28 cellular contexts compared by ENCODE assay signal in the genomic region with DNA sequence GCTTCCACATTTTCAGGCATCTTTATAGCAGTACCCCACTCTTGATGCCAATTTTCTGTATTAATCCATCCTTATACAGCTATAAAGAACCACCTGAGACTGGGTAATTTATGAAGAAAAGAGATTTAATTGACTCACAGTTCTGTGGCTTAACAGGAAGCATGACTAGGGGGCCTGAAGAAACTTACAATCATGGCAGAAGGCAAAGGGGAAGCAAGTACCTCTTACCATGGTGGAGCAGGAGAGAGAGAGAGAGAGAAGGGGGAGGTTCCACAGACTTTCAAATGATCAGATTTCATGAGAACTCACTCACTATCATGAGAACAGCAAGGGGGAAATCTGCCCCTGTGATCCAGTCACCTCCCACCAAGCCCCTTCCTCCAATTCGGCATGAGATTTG.
A peak's percentile ranks its signal among the peaks of the same experiment; 100 is the strongest.
DNase-seq lines count a peak whose midpoint lies in the region; ATAC-seq and TF ChIP-seq lines count a peak whose summit lies in the region.
"Had no signal": no experiment of that assay in that cellular context is flagged by ENCODE, and none has a peak within 500 bp of the region (broad histone marks: within the 10 kb centered on the region; RNA-seq: fewer than 3 reads in every experiment).

No MANE protein-coding gene starts in this region.

- H2AFZ ChIP-seq in hepatocyte = no peak overlapping the region
- H2AFZ ChIP-seq: GM23338, neural progenitor cell had no signal

- ATAC-seq in stimulated activated naive B cell treated with anti-CD40 and anti-IgM and Interleukin-4, amounts not matched to agents 10 μg/mL and 1 μg/mL and 100 μg/mL, for 72 hours (replicated peaks) = peak; percentile 71 to 77
- ATAC-seq in GM19467 (IDR thresholded peaks at IDR 0.05; ENCODE audit: unreplicated experiment) (no peak), WTC11 (no peak)
- ATAC-seq: GM23338 had no signal

- peaks cover 1% of the 10 kb centered on the region for H3K36me3 Mint-ChIP-seq in activated naive CD4-positive, alpha-beta T cell treated with anti-CD3 and anti-CD28 coated beads, Interleukin-2, amount 50 U/mL, for 24 hours
- peaks cover 2 to 3% of the 10 kb centered on the region in 2 donors for H3K36me3 Mint-ChIP-seq in stimulated activated naive B cell treated with anti-CD40 and anti-IgM and Interleukin-4, amounts not matched to agents 10 μg/mL and 1 μg/mL and 100 μg/mL, for 72 hours
- H3K36me3 Mint-ChIP-seq in WTC11 = peaks cover 27% of the 10 kb centered on the region
- H3K36me3 Mint-ChIP-seq: activated naive CD4-positive, alpha-beta T cell treated with anti-CD3 and anti-CD28 coated beads, Interleukin-2, amount 10 ng/mL, durations not matched to agents 7 days and 5 days; CD4-positive, alpha-beta memory T cell had no signal

- H3K4me1 ChIP-seq in hepatocyte (ENCODE audit: insufficient read depth) = no peaks in the 10 kb centered on the region
- H3K4me1 ChIP-seq: neural progenitor cell, prostate gland had no signal

- no peak overlapping the region for H3K4me3 ChIP-seq in hepatocyte
- H3K4me3 ChIP-seq: GM23338, neural progenitor cell, prostate gland, thoracic aorta had no signal

- POLR2A ChIA-PET in WTC11 (lab: Charles Lee) = no interaction called here

- no peak overlapping the region for H3K4me3 Mint-ChIP-seq in activated naive CD4-positive, alpha-beta T cell treated with anti-CD3 and anti-CD28 coated beads, Interleukin-2, amount 50 U/mL, for 24 hours
- H3K4me3 Mint-ChIP-seq in stimulated activated naive B cell treated with anti-CD40 and anti-IgM and Interleukin-4, amounts not matched to agents 10 μg/mL and 1 μg/mL and 100 μg/mL, for 72 hours = no peak overlapping the region
- H3K4me3 Mint-ChIP-seq in WTC11 = no peak overlapping the region
- H3K4me3 Mint-ChIP-seq: activated naive CD4-positive, alpha-beta T cell treated with anti-CD3 and anti-CD28 coated beads, Interleukin-2, amount 10 ng/mL, durations not matched to agents 7 days and 5 days; CD4-positive, alpha-beta memory T cell; GM23338; neural progenitor cell had no signal

- no peaks in the 10 kb centered on the region for H3K9me3 ChIP-seq in hepatocyte (ENCODE audit: low read depth)
- H3K9me3 ChIP-seq: prostate gland, thoracic aorta had no signal

- 67% methylated on average over 1 of the region's 1 CpG for WGBS in hepatocyte (ENCODE audit: low lambda C conversion rate, missing lambda C conversion rate)

- no peaks in the 10 kb centered on the region for H3K79me2 ChIP-seq in hepatocyte

- no peaks in the 10 kb centered on the region for H3K9me2 ChIP-seq in hepatocyte (replicated peaks; ENCODE audit: insufficient read depth)

- no peak overlapping the region for H3K4me2 ChIP-seq in hepatocyte
- H3K4me2 ChIP-seq: GM23338, neural progenitor cell had no signal

- H3K36me3 ChIP-seq in hepatocyte (replicated peaks; ENCODE audit: insufficient read depth, low read depth) = no peaks in the 10 kb centered on the region
- H3K36me3 ChIP-seq: neural progenitor cell, prostate gland, thoracic aorta had no signal

- TF ChIP-seq CTCF in hepatocyte (IDR thresholded peaks at IDR 0.05; ENCODE audit: poor library complexity) = no peak
- no peak for TF ChIP-seq CTCF in WTC11 (IDR thresholded peaks at IDR 0.05)

- H4K20me1 ChIP-seq in hepatocyte (ENCODE audit: insufficient read depth, poor library complexity, severe bottlenecking) = no peaks in the 10 kb centered on the region

- H3K27ac Mint-ChIP-seq in activated naive CD4-positive, alpha-beta T cell treated with anti-CD3 and anti-CD28 coated beads, Interleukin-2, amount 50 U/mL, for 24 hours = peak overlapping the region; percentile 60
- H3K27ac Mint-ChIP-seq in stimulated activated naive B cell treated with anti-CD40 and anti-IgM and Interleukin-4, amounts not matched to agents 10 μg/mL and 1 μg/mL and 100 μg/mL, for 72 hours = no peak overlapping the region
- H3K27ac Mint-ChIP-seq in WTC11 = no peak overlapping the region
- H3K27ac Mint-ChIP-seq: activated naive CD4-positive, alpha-beta T cell treated with anti-CD3 and anti-CD28 coated beads, Interleukin-2, amount 10 ng/mL, durations not matched to agents 7 days and 5 days; CD4-positive, alpha-beta memory T cell; GM23338; neural progenitor cell had no signal

- CTCF ChIA-PET in WTC11 (lab: Charles Lee) = no interaction called here

- H3K27me3 Mint-ChIP-seq in activated naive CD4-positive, alpha-beta T cell treated with anti-CD3 and anti-CD28 coated beads, Interleukin-2, amount 50 U/mL, for 24 hours = no peaks in the 10 kb centered on the region
- H3K27me3 Mint-ChIP-seq in stimulated activated naive B cell treated with anti-CD40 and anti-IgM and Interleukin-4, amounts not matched to agents 10 μg/mL and 1 μg/mL and 100 μg/mL, for 72 hours = peaks cover 7 to 15% of the 10 kb centered on the region in 2 donors
- H3K27me3 Mint-ChIP-seq in WTC11 (ENCODE audit: low read depth) = peaks cover 9% of the 10 kb centered on the region

- peak overlapping the region; percentile 61 for H3K27ac ChIP-seq in hepatocyte
- H3K27ac ChIP-seq: epithelial cell of prostate, neural progenitor cell, thoracic aorta had no signal

- no peak for DNase-seq in activated naive CD4-positive, alpha-beta T cell treated with anti-CD3 and anti-CD28 coated beads, Interleukin-2, amount 50 U/mL, for 16 hours
- DNase-seq in NOMO-1 (lab: John Stamatoyannopoulos, UW; ENCODE audit: unreplicated experiment in 2 of 2) (peak; percentile 68 to 91), hepatocyte (ENCODE audit: low spot score) (no peak), GM19240 (ENCODE audit: insufficient read length, low spot score) (no peak), WTC11 (ENCODE audit: low spot score) (no peak)
- DNase-seq in stimulated activated naive B cell treated with anti-CD40 and anti-IgM and Interleukin-4, amounts not matched to agents 10 μg/mL and 1 μg/mL and 100 μg/mL, for 72 hours = no peak
- DNase-seq: 8988T; activated CD4-positive, alpha-beta T cell treated with anti-CD3 and anti-CD28 coated beads, Interleukin-2, amount 50 U/mL, for 48 hours; activated CD4-positive, CD25-positive, alpha-beta regulatory T cell; activated CD8-positive, alpha-beta memory T cell treated with anti-CD3 and anti-CD28 coated beads, Interleukin-2, amount 50 U/mL, for 4 hours; activated naive CD4-positive, alpha-beta T cell treated with anti-CD3 and anti-CD28 coated beads, Interleukin-2, amount 10 ng/mL, durations not matched to agents 7 days and 5 days; anterior cingulate cortex; CD4-positive, alpha-beta memory T cell; effector CD4-positive, alpha-beta T cell; NCI-H1436 treated with DMSO at 0.1 percent for 48 hours; NCI-H446; NCI-H82; stimulated activated CD4-positive, alpha-beta T cell treated with anti-CD3 and anti-CD28 coated beads, Interleukin-4, amount 100 ng/mL, for 24 hours; stimulated activated naive CD4-positive, alpha-beta T cell; SW 1271; T1000 had no signal

- no peaks in the 10 kb centered on the region for H3K4me1 Mint-ChIP-seq in activated naive CD4-positive, alpha-beta T cell treated with anti-CD3 and anti-CD28 coated beads, Interleukin-2, amount 50 U/mL, for 24 hours
- H3K4me1 Mint-ChIP-seq in stimulated activated naive B cell treated with anti-CD40 and anti-IgM and Interleukin-4, amounts not matched to agents 10 μg/mL and 1 μg/mL and 100 μg/mL, for 72 hours = peaks cover 7 to 16% of the 10 kb centered on the region in 2 donors
- peaks cover 28% of the 10 kb centered on the region for H3K4me1 Mint-ChIP-seq in WTC11
- H3K4me1 Mint-ChIP-seq: activated naive CD4-positive, alpha-beta T cell treated with anti-CD3 and anti-CD28 coated beads, Interleukin-2, amount 10 ng/mL, durations not matched to agents 7 days and 5 days; CD4-positive, alpha-beta memory T cell had no signal

- H3K27me3 ChIP-seq in hepatocyte = no peaks in the 10 kb centered on the region
- H3K27me3 ChIP-seq: neural progenitor cell had no signal

- H3K9me3 Mint-ChIP-seq in activated naive CD4-positive, alpha-beta T cell treated with anti-CD3 and anti-CD28 coated beads, Interleukin-2, amount 50 U/mL, for 24 hours = no peaks in the 10 kb centered on the region
- peaks cover 6 to 17% of the 10 kb centered on the region in 2 donors for H3K9me3 Mint-ChIP-seq in stimulated activated naive B cell treated with anti-CD40 and anti-IgM and Interleukin-4, amounts not matched to agents 10 μg/mL and 1 μg/mL and 100 μg/mL, for 72 hours
- H3K9me3 Mint-ChIP-seq in WTC11 = peaks cover 33% of the 10 kb centered on the region

TF ChIP-seq in WTC11, 78 proteins besides CTCF, POLR2A, EP300 and RAD21:
- TF ChIP-seq, protein P1, sequence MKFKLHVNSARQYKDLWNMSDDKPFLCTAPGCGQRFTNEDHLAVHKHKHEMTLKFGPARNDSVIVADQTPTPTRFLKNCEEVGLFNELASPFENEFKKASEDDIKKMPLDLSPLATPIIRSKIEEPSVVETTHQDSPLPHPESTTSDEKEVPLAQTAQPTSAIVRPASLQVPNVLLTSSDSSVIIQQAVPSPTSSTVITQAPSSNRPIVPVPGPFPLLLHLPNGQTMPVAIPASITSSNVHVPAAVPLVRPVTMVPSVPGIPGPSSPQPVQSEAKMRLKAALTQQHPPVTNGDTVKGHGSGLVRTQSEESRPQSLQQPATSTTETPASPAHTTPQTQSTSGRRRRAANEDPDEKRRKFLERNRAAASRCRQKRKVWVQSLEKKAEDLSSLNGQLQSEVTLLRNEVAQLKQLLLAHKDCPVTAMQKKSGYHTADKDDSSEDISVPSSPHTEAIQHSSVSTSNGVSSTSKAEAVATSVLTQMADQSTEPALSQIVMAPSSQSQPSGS (CRISPR knock-in tag; IDR thresholded peaks at IDR 0.05; ENCODE audit: borderline replicate concordance, low read depth) = no peak

Comparison
In these comparisons a context has a peak if more than half of its experiments do, and no peak if none do; other contexts are left out.
1. DNase-seq: peak in NOMO-1 (2 of 2); none in activated naive CD4-positive, alpha-beta T cell treated with anti-CD3 and anti-CD28 coated beads, Interleukin-2, amount 50 U/mL, for 16 hours (single experiment), hepatocyte (single experiment), stimulated activated naive B cell treated with anti-CD40 and anti-IgM and Interleukin-4, amounts not matched to agents 10 μg/mL and 1 μg/mL and 100 μg/mL, for 72 hours (single experiment), GM19240 (single experiment) and WTC11 (single experiment).
2. ATAC-seq: peak in stimulated activated naive B cell treated with anti-CD40 and anti-IgM and Interleukin-4, amounts not matched to agents 10 μg/mL and 1 μg/mL and 100 μg/mL, for 72 hours (2 of 2); none in GM19467 (single experiment) and WTC11 (single experiment).